8 cellular contexts compared by ENCODE assay signal in genomic region chr9:73151653-73152382, GRCh38. TPM values are rescaled to one million over a fixed set of nuclear protein-coding genes. Genes with fewer than 3 reads are reported as not detected.
A peak's percentile ranks its signal among the peaks of the same experiment; 100 is the strongest.
DNase-seq lines count a peak whose midpoint lies in the region; ATAC-seq and TF ChIP-seq lines count a peak whose summit lies in the region.

TSS of gene ANXA1 (plus strand) at chr9:73151865. CDS start at chr9:73158536, 6,671 bp downstream.

- TF ChIP-seq POLR2A in gastroesophageal sphincter (IDR thresholded peaks at IDR 0.05), result peak; percentile 83 to 87

- H3K27me3 Mint-ChIP-seq in activated CD8-positive, alpha-beta T cell treated with anti-CD3 and anti-CD28 coated beads, Interleukin-2, amount 10 ng/mL, durations not matched to agents 7 days and 5 days (ENCODE audit: low read depth), result no peaks in the 10 kb centered on the region
- peaks cover 4 to 6% of the 10 kb centered on the region in 2 donors for H3K27me3 Mint-ChIP-seq in stimulated activated naive B cell treated with anti-CD40 and anti-IgM and Interleukin-4, amounts not matched to agents 10 μg/mL and 1 μg/mL and 100 μg/mL, for 72 hours
- no peaks in the 10 kb centered on the region for H3K27me3 Mint-ChIP-seq in stimulated activated memory B cell treated with anti-CD40 and anti-IgM and Interleukin-4, amounts not matched to agents 10 μg/mL and 1 μg/mL and 100 μg/mL, for 72 hours

- no peaks in the 10 kb centered on the region for H3K36me3 ChIP-seq in gastroesophageal sphincter

- POLR2A ChIA-PET in activated CD8-positive, alpha-beta T cell treated with anti-CD3 and anti-CD28 coated beads, Interleukin-2, amount 10 ng/mL, durations not matched to agents 7 days and 5 days (lab: Charles Lee), result interaction anchor here (0.8 to 2.7 kb wide), 4 partner anchors 10 to 928 kb away, joined by 3 to 11 read pairs (median 4); partner anchors contain the start of gene ZFAND5

- H3K36me3 Mint-ChIP-seq in activated CD8-positive, alpha-beta T cell treated with anti-CD3 and anti-CD28 coated beads, Interleukin-2, amount 10 ng/mL, durations not matched to agents 7 days and 5 days (ENCODE audit: low read depth), result peaks cover 19% of the 10 kb centered on the region
- no peaks in the 10 kb centered on the region for H3K36me3 Mint-ChIP-seq in stimulated activated naive B cell treated with anti-CD40 and anti-IgM and Interleukin-4, amounts not matched to agents 10 μg/mL and 1 μg/mL and 100 μg/mL, for 72 hours
- no peaks in the 10 kb centered on the region for H3K36me3 Mint-ChIP-seq in stimulated activated memory B cell treated with anti-CD40 and anti-IgM and Interleukin-4, amounts not matched to agents 10 μg/mL and 1 μg/mL and 100 μg/mL, for 72 hours

- H3K4me1 ChIP-seq in gastroesophageal sphincter, result peaks cover 17 to 75% (median 29%) of the 10 kb centered on the region in 3 donors

- no peaks in the 10 kb centered on the region for H3K27me3 ChIP-seq in gastroesophageal sphincter

- TF ChIP-seq EP300 in gastroesophageal sphincter (IDR thresholded peaks at IDR 0.05), result no peak

- H3K4me3 ChIP-seq in gastroesophageal sphincter, result peak within 1 kb of the TSS; percentile 57 to 96

- peak within 1 kb of the TSS; percentile 88 for H3K4me3 Mint-ChIP-seq in activated CD8-positive, alpha-beta T cell treated with anti-CD3 and anti-CD28 coated beads, Interleukin-2, amount 10 ng/mL, durations not matched to agents 7 days and 5 days
- no peak within 1 kb of the TSS for H3K4me3 Mint-ChIP-seq in stimulated activated naive B cell treated with anti-CD40 and anti-IgM and Interleukin-4, amounts not matched to agents 10 μg/mL and 1 μg/mL and 100 μg/mL, for 72 hours
- no peak within 1 kb of the TSS for H3K4me3 Mint-ChIP-seq in stimulated activated memory B cell treated with anti-CD40 and anti-IgM and Interleukin-4, amounts not matched to agents 10 μg/mL and 1 μg/mL and 100 μg/mL, for 72 hours

- no peaks in the 10 kb centered on the region for H3K9me3 ChIP-seq in gastroesophageal sphincter

- TF ChIP-seq CTCF in gastroesophageal sphincter (IDR thresholded peaks at IDR 0.05), result no peak

- H3K9me3 Mint-ChIP-seq in activated CD8-positive, alpha-beta T cell treated with anti-CD3 and anti-CD28 coated beads, Interleukin-2, amount 10 ng/mL, durations not matched to agents 7 days and 5 days (ENCODE audit: insufficient read depth), result no peaks in the 10 kb centered on the region
- no peaks in the 10 kb centered on the region for H3K9me3 Mint-ChIP-seq in stimulated activated naive B cell treated with anti-CD40 and anti-IgM and Interleukin-4, amounts not matched to agents 10 μg/mL and 1 μg/mL and 100 μg/mL, for 72 hours
- no peaks in the 10 kb centered on the region for H3K9me3 Mint-ChIP-seq in stimulated activated memory B cell treated with anti-CD40 and anti-IgM and Interleukin-4, amounts not matched to agents 10 μg/mL and 1 μg/mL and 100 μg/mL, for 72 hours

- peaks cover 76% of the 10 kb centered on the region for H3K4me1 Mint-ChIP-seq in activated CD8-positive, alpha-beta T cell treated with anti-CD3 and anti-CD28 coated beads, Interleukin-2, amount 10 ng/mL, durations not matched to agents 7 days and 5 days (ENCODE audit: low read depth)
- peaks cover 12 to 34% of the 10 kb centered on the region in 2 donors for H3K4me1 Mint-ChIP-seq in stimulated activated naive B cell treated with anti-CD40 and anti-IgM and Interleukin-4, amounts not matched to agents 10 μg/mL and 1 μg/mL and 100 μg/mL, for 72 hours
- H3K4me1 Mint-ChIP-seq in stimulated activated memory B cell treated with anti-CD40 and anti-IgM and Interleukin-4, amounts not matched to agents 10 μg/mL and 1 μg/mL and 100 μg/mL, for 72 hours, result peaks cover 19% of the 10 kb centered on the region

- CTCF ChIA-PET in activated CD8-positive, alpha-beta T cell treated with anti-CD3 and anti-CD28 coated beads, Interleukin-2, amount 10 ng/mL, durations not matched to agents 7 days and 5 days (lab: Charles Lee), result interaction anchor here (0.7 to 2.7 kb wide), 6 partner anchors 19 to 45 kb away, joined by 3 to 14 read pairs (median 4); no protein-coding TSS in a partner anchor

- peak within 1 kb of the TSS; percentile 86 for H3K27ac Mint-ChIP-seq in activated CD8-positive, alpha-beta T cell treated with anti-CD3 and anti-CD28 coated beads, Interleukin-2, amount 10 ng/mL, durations not matched to agents 7 days and 5 days
- no peak within 1 kb of the TSS for H3K27ac Mint-ChIP-seq in stimulated activated naive B cell treated with anti-CD40 and anti-IgM and Interleukin-4, amounts not matched to agents 10 μg/mL and 1 μg/mL and 100 μg/mL, for 72 hours
- no peak within 1 kb of the TSS for H3K27ac Mint-ChIP-seq in stimulated activated memory B cell treated with anti-CD40 and anti-IgM and Interleukin-4, amounts not matched to agents 10 μg/mL and 1 μg/mL and 100 μg/mL, for 72 hours

- 0% methylated on average over 1 of the region's 1 CpG for WGBS in gastroesophageal sphincter (ENCODE audit: low coverage in 1 of 2), 2 donors

- DNase-seq in ACHN (peak; percentile 75), HT1080 (ENCODE audit: low read depth) (peak; percentile 92), pulmonary artery endothelial cell (ENCODE audit: low read depth, low spot score) (peak; percentile 74), SKM-1 (lab: John Stamatoyannopoulos, UW; ENCODE audit: unreplicated experiment) (no peak)
- no peak for DNase-seq in activated CD8-positive, alpha-beta T cell treated with anti-CD3 and anti-CD28 coated beads, Interleukin-2, amount 10 ng/mL, durations not matched to agents 7 days and 5 days
- DNase-seq in stimulated activated naive B cell treated with anti-CD40 and anti-IgM and Interleukin-4, amounts not matched to agents 10 μg/mL and 1 μg/mL and 100 μg/mL, for 72 hours, result no peak

- ATAC-seq in activated CD8-positive, alpha-beta T cell treated with anti-CD3 and anti-CD28 coated beads, Interleukin-2, amount 10 ng/mL, durations not matched to agents 7 days and 5 days, result peak; percentile 59
- ATAC-seq in gastroesophageal sphincter, result peak; percentile 87
- ATAC-seq in stimulated activated naive B cell treated with anti-CD40 and anti-IgM and Interleukin-4, amounts not matched to agents 10 μg/mL and 1 μg/mL and 100 μg/mL, for 72 hours (replicated peaks), result no peak
- no peak for ATAC-seq in stimulated activated memory B cell treated with anti-CD40 and anti-IgM and Interleukin-4, amounts not matched to agents 10 μg/mL and 1 μg/mL and 100 μg/mL, for 72 hours

- peak within 1 kb of the TSS; percentile 78 to 92 (median 80) for H3K27ac ChIP-seq in gastroesophageal sphincter

- in situ Hi-C loops in ACHN (cut with HindIII; ENCODE audit: low pct_ligation_motif_present, low pct_unique_long_range_greater_than_20kb, low sequenced_read_pairs), result no loop called here

RNA-seq across cellular contexts. Expression of gene ANXA1, which starts in this region (rescaled TPM):
- 613 and 627 TPM in 2 replicates for total RNA-seq in HT1080 (2014; rRNA removed; shearing (Covaris generic))
- polyA plus RNA-seq in HT1080 (2015; cell fraction: cytosol; rRNA removed), result 659 and 679 TPM in 2 replicates
- 1,039 and 1,113 TPM in 2 replicates for polyA plus RNA-seq in HT1080 (2015; cell fraction: nucleus; rRNA removed)
- total RNA-seq in activated CD8-positive, alpha-beta T cell treated with anti-CD3 and anti-CD28 coated beads, Interleukin-2, amount 10 ng/mL, durations not matched to agents 7 days and 5 days, result 10 to 100 TPM; 88.2 to 90.8 TPM
- 100 to 1,000 TPM; 228 to 763 (median 356) TPM for total RNA-seq in gastroesophageal sphincter
- total RNA-seq in pulmonary artery endothelial cell, result 472 and 750 TPM in 2 replicates

Comparison
In these comparisons a context has a peak if more than half of its experiments do, and no peak if none do; other contexts are left out.
1. DNase-seq: peak in ACHN (single experiment), HT1080 (single experiment) and pulmonary artery endothelial cell (single experiment); none in activated CD8-positive, alpha-beta T cell treated with anti-CD3 and anti-CD28 coated beads, Interleukin-2, amount 10 ng/mL, durations not matched to agents 7 days and 5 days (single experiment), SKM-1 (single experiment) and stimulated activated naive B cell treated with anti-CD40 and anti-IgM and Interleukin-4, amounts not matched to agents 10 μg/mL and 1 μg/mL and 100 μg/mL, for 72 hours (single experiment).
2. ATAC-seq: peak in activated CD8-positive, alpha-beta T cell treated with anti-CD3 and anti-CD28 coated beads, Interleukin-2, amount 10 ng/mL, durations not matched to agents 7 days and 5 days (single experiment) and gastroesophageal sphincter (single experiment); none in stimulated activated naive B cell treated with anti-CD40 and anti-IgM and Interleukin-4, amounts not matched to agents 10 μg/mL and 1 μg/mL and 100 μg/mL, for 72 hours (0 of 2) and stimulated activated memory B cell treated with anti-CD40 and anti-IgM and Interleukin-4, amounts not matched to agents 10 μg/mL and 1 μg/mL and 100 μg/mL, for 72 hours (single experiment).